Comparison of ENCODE assay signal across 8 cellular contexts in the genomic region with DNA sequence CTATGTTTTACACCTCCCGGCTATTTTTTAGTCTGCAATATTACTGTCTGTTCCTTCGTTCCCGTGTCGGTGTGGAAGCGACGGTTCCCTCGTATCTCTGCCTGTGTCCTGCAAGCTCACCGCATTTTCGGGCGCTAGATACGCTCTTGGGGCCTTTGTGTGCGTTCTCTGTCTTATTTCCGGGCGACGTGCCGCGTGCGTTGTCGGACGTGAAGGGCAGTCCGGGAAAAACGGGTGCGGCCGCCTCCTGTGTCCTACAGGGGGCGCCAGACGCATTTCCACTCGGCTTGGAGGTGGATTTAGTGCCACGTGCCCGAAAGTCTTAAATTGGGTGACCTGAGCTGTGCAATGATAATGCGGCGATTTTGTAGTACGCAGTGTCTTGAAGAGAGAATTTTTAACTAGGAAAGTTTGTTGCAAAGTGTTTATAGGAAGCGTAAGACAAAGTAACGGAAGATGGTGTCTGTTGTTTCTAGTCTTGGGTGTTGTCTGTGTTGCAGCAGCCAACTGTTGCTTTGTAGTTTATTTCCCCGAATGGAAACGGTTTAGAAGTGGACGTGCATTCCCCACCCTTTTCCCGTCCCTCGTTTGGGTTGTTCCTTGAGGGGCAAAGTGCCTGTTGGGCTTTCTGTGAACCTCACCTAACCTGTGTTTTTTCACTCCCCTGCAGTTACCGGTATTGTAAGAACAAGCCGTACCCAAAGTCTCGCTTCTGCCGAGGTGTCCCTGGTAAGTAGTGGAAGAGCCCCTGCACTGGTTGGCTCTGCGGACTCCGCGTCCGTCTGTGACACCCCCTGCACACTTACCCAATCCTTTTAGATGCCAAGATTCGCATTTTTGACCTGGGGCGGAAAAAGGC. TPM values are rescaled to one million over a fixed set of nuclear protein-coding genes. Genes with fewer than 3 reads are reported as not detected.
A peak's percentile ranks its signal among the peaks of the same experiment; 100 is the strongest.
DNase-seq lines count a peak whose midpoint lies in the region; ATAC-seq and TF ChIP-seq lines count a peak whose summit lies in the region.

No MANE protein-coding gene starts in this region.

- H3K9me3 ChIP-seq in prostate gland, result no peaks in the 10 kb centered on the region

- H3K27me3 ChIP-seq in prostate gland (replicated peaks; ENCODE audit: insufficient read depth), result no peaks in the 10 kb centered on the region

- DNase-seq in AML-193 (lab: John Stamatoyannopoulos, UW) (peak; percentile 49 to 51), NCI-H128 (lab: John Stamatoyannopoulos, UW; ENCODE audit: unreplicated experiment) (peak; percentile 64), amygdala (lab: John Stamatoyannopoulos, UW) (peak in 50 of 56 donors; percentile 2 to 84 (median 49)), left ventricle myocardium superior (peak; percentile 92), prostate gland (ENCODE audit: low spot score) (peak; percentile 82)

- no peak for TF ChIP-seq POLR2A in prostate gland (IDR thresholded peaks at IDR 0.05)

- H3K4me3 ChIP-seq in prostate gland (peak overlapping the region; percentile 56 to 62), urinary bladder (ENCODE audit: low read depth, low read length) (peak overlapping the region; percentile 66)

- intact Hi-C loops in left ventricle myocardium superior (cut with micrococcal nuclease) (no loop called here), prostate gland (cut with DNase I) (loop anchor here (5.0 kb wide), 1 partner anchor 133 kb away; no protein-coding TSS in a partner anchor)

- H3K36me3 Mint-ChIP-seq in T-helper 1 cell treated with Interleukin-12 subunit alpha and Interleukin-12 subunit beta and Interleukin-4 antibody, amounts not matched to agents 30 μg/mL and 1 μg/mL, for 36 hours (ENCODE audit: low read depth), result peaks cover 25% of the 10 kb centered on the region

- TF ChIP-seq CTCF in prostate gland (IDR thresholded peaks at IDR 0.05), result peak; percentile 69 to 91 (median 87)

- peak overlapping the region; percentile 100 for H3K4me3 Mint-ChIP-seq in T-helper 1 cell treated with Interleukin-12 subunit alpha and Interleukin-12 subunit beta and Interleukin-4 antibody, amounts not matched to agents 30 μg/mL and 1 μg/mL, for 36 hours

- peaks cover 8% of the 10 kb centered on the region for H3K27me3 Mint-ChIP-seq in T-helper 1 cell treated with Interleukin-12 subunit alpha and Interleukin-12 subunit beta and Interleukin-4 antibody, amounts not matched to agents 30 μg/mL and 1 μg/mL, for 36 hours (ENCODE audit: low read depth)

- H3K36me3 ChIP-seq in prostate gland (no peaks in the 10 kb centered on the region), urinary bladder (ENCODE audit: insufficient read depth) (peaks cover 3% of the 10 kb centered on the region)

- H3K9me3 Mint-ChIP-seq in T-helper 1 cell treated with Interleukin-12 subunit alpha and Interleukin-12 subunit beta and Interleukin-4 antibody, amounts not matched to agents 30 μg/mL and 1 μg/mL, for 36 hours, result no peaks in the 10 kb centered on the region

- H3K4me1 Mint-ChIP-seq in T-helper 1 cell treated with Interleukin-12 subunit alpha and Interleukin-12 subunit beta and Interleukin-4 antibody, amounts not matched to agents 30 μg/mL and 1 μg/mL, for 36 hours (ENCODE audit: low read depth), result peaks cover 14% of the 10 kb centered on the region

- H3K4me1 ChIP-seq in prostate gland (replicated peaks), result no peaks in the 10 kb centered on the region
- H3K4me1 ChIP-seq in urinary bladder (ENCODE audit: insufficient read depth), result no peaks in the 10 kb centered on the region

- under 1% methylated on average over 49 of the region's 49 CpGs for WGBS in prostate gland
- WGBS in urinary bladder, result 2% methylated on average over 49 of the region's 49 CpGs

- H3K27ac ChIP-seq in prostate gland, result peak overlapping the region; percentile 95 to 96
- H3K27ac ChIP-seq in urinary bladder (ENCODE audit: low read depth), result peak overlapping the region; percentile 83

- ATAC-seq in GM21526 (IDR thresholded peaks at IDR 0.05; ENCODE audit: low FRiP score, unreplicated experiment) (peak; percentile 22), left ventricle myocardium superior (peak; percentile 65)

- H3K27ac Mint-ChIP-seq in T-helper 1 cell treated with Interleukin-12 subunit alpha and Interleukin-12 subunit beta and Interleukin-4 antibody, amounts not matched to agents 30 μg/mL and 1 μg/mL, for 36 hours, result peak overlapping the region; percentile 100

RNA-seq across cellular contexts. Expression of a gene that starts 0.7 kb away (rescaled TPM):
- total RNA-seq in left ventricle myocardium superior (1,898 TPM), prostate gland (1,000 to 10,000 TPM; 3,702 to 5,500 TPM), urinary bladder (3,691 TPM)
- polyA plus RNA-seq in urinary bladder, result 5,631 TPM

RNA-seq across cellular contexts. Expression of a gene that starts 10.2 kb away (rescaled TPM):
- 58.7 TPM for total RNA-seq in left ventricle myocardium superior
- total RNA-seq in prostate gland, result 10 to 100 TPM; 36.8 to 70.7 TPM
- total RNA-seq in urinary bladder, result 11.9 TPM
- 22.3 TPM for polyA plus RNA-seq in urinary bladder

RNA-seq across cellular contexts. Expression of a gene that starts 12.4 kb away (rescaled TPM):
- total RNA-seq in left ventricle myocardium superior (38.0 TPM), prostate gland (10 to 100 TPM; 25.7 to 56.5 TPM), urinary bladder (13.4 TPM)
- 33.4 TPM for polyA plus RNA-seq in urinary bladder

RNA-seq across cellular contexts. Expression of a gene that starts 19.8 kb away (rescaled TPM):
- 51.3 TPM for total RNA-seq in left ventricle myocardium superior
- total RNA-seq in prostate gland, result 10 to 100 TPM; 61.4 to 66.1 TPM
- 25.9 TPM for total RNA-seq in urinary bladder
- polyA plus RNA-seq in urinary bladder, result 138 TPM

RNA-seq across cellular contexts. Expression of a gene that starts 24.5 kb away (rescaled TPM):
- 228 TPM for total RNA-seq in left ventricle myocardium superior
- total RNA-seq in prostate gland, result 1,000 to 10,000 TPM; 1,711 to 2,337 TPM
- 1,306 TPM for total RNA-seq in urinary bladder
- 6,054 TPM for polyA plus RNA-seq in urinary bladder

Comparison
In these comparisons a context has a peak if more than half of its experiments do, and no peak if none do; other contexts are left out.
1. Peak in every context shown above with its lines: DNase-seq, ATAC-seq, H3K4me3 ChIP-seq and H3K27ac ChIP-seq.